ENCODE assay signal across 1 cellular context in genomic region chr19:55255618-55256423, GRCh38.
TF ChIP-seq lines count a peak whose summit lies in the region.

No MANE protein-coding gene starts in this region.

TF ChIP-seq in H1, 55 proteins besides CTCF, POLR2A, EP300 and RAD21:
- TF ChIP-seq CBX8 (IDR thresholded peaks at IDR 0.05; ENCODE audit: borderline replicate concordance, low read depth, low read length), result no peak
- TF ChIP-seq MAX (IDR thresholded peaks at IDR 0.05), result no peak
- no peak for TF ChIP-seq FOSL1 (IDR thresholded peaks at IDR 0.05; ENCODE audit: insufficient read depth, low read depth, low read length)
